ENCODE assay signal across 15 cellular contexts in genomic region chr1:85448358-85448757, GRCh38. TPM values are rescaled to one million over a fixed set of nuclear protein-coding genes. Genes with fewer than 3 reads are reported as not detected.
A peak's percentile ranks its signal among the peaks of the same experiment; 100 is the strongest.
DNase-seq lines count a peak whose midpoint lies in the region; ATAC-seq and TF ChIP-seq lines count a peak whose summit lies in the region.
"Had no signal": no experiment of that assay in that cellular context is flagged by ENCODE, and none has a peak within 500 bp of the region (broad histone marks: within the 10 kb centered on the region; RNA-seq: fewer than 3 reads in every experiment).

No MANE protein-coding gene starts in this region.

- DNase-seq in AG10803 (ENCODE audit: low read depth) (peak; percentile 76), LHCN-M2 (ENCODE audit: low read depth) (peak; percentile 67), fibroblast of mammary gland (ENCODE audit: low read depth) (peak; percentile 90), omental fat pad (ENCODE audit: low spot score) (no peak), OCI-M2 (lab: John Stamatoyannopoulos, UW; ENCODE audit: unreplicated experiment) (no peak), caudate nucleus (lab: John Stamatoyannopoulos, UW) (no peak)
- DNase-seq: activated CD4-positive, alpha-beta T cell treated with anti-CD3 and anti-CD28 coated beads for 4 hours; activated naive CD4-positive, alpha-beta T cell treated with anti-CD3 and anti-CD28 coated beads, Interleukin-2, amount 10 ng/mL, durations not matched to agents 7 days and 5 days; left colon; NCI-H1092; T-helper 2 cell; tibial artery had no signal

- peak; percentile 48 for ATAC-seq in omental fat pad (ENCODE audit: low FRiP score)
- no peak for ATAC-seq in GM21528 (IDR thresholded peaks at IDR 0.05; ENCODE audit: low FRiP score, unreplicated experiment)
- no peak for ATAC-seq in HG02938 (IDR thresholded peaks at IDR 0.05; ENCODE audit: unreplicated experiment)
- ATAC-seq: left colon had no signal

- no peak overlapping the region for H3K27ac ChIP-seq in caudate nucleus (ENCODE audit: low read depth, low read length)
- H3K27ac ChIP-seq: prostate gland, tibial artery had no signal

- no peak overlapping the region for H3K4me3 ChIP-seq in AG10803 (ENCODE audit: low read length)
- no peak overlapping the region for H3K4me3 ChIP-seq in fibroblast of mammary gland (ENCODE audit: control insufficient read depth, low read depth, low read length)
- H3K4me3 ChIP-seq: prostate gland, tibial artery had no signal

- TF ChIP-seq CTCF in AG10803 (conservative IDR thresholded peaks at IDR 0.05; ENCODE audit: low read length) (no peak), fibroblast of mammary gland (conservative IDR thresholded peaks at IDR 0.05; ENCODE audit: control insufficient read depth, insufficient read depth, low read depth, low read length) (no peak), omental fat pad (IDR thresholded peaks at IDR 0.05) (no peak)

RNA-seq across cellular contexts. Expression of gene DDAH1, which starts 16.6 kb away (rescaled TPM):
- total RNA-seq in LHCN-M2 (2014; rRNA removed) (47.1 and 49.4 TPM in 2 replicates), omental fat pad (10 to 100 TPM; 11.2 to 16.7 (median 15.8) TPM)
- 98.2 TPM for polyA plus RNA-seq in LHCN-M2 (2012)

Comparison
In these comparisons a context has a peak if more than half of its experiments do, and no peak if none do; other contexts are left out.
1. DNase-seq: peak in AG10803 (single experiment), LHCN-M2 (single experiment) and fibroblast of mammary gland (single experiment); none in omental fat pad (single experiment), OCI-M2 (single experiment) and caudate nucleus (0 of 61).